In genomic region chr21:25366116-25366515, GRCh38 we compare ENCODE assay signal across 23 cellular contexts.
"Had no signal": no experiment of that assay in that cellular context is flagged by ENCODE, and none has a peak within 500 bp of the region (broad histone marks: within the 10 kb centered on the region; RNA-seq: fewer than 3 reads in every experiment).

No MANE protein-coding gene starts in this region.

- DNase-seq: hypothalamus; immature natural killer cell; kidney; left ventricle myocardium inferior; midbrain; mucosa of descending colon; naive thymus-derived CD4-positive, alpha-beta T cell; pancreas; posterior cingulate gyrus; psoas muscle; right lobe of liver; stimulated activated CD4-positive, alpha-beta T cell treated with anti-CD3 and anti-CD28 coated beads, Interleukin-1b, Interleukin-23, amount 100 ng/mL, for 48 hours; stimulated activated CD4-positive, alpha-beta T cell treated with anti-CD3 and anti-CD28 coated beads, Interleukin-2, amount 100 ng/mL, for 48 hours; stimulated activated CD4-positive, alpha-beta T cell treated with anti-CD3 and anti-CD28 coated beads, Interleukin-4, amount 100 ng/mL, for 4 hours; stimulated activated CD8-positive, alpha-beta memory T cell treated with anti-CD3 and anti-CD28 coated beads, Interleukin-4, amount 100 ng/mL, for 48 hours; stimulated activated naive CD4-positive, alpha-beta T cell treated with Interleukin-2 at 50 U/mL for 16 hours; stimulated activated naive CD8-positive, alpha-beta T cell treated with anti-CD3 and anti-CD28 coated beads, Interleukin-15, amount 100 ng/mL, for 72 hours; substantia nigra; uterus had no signal

- H3K4me2 ChIP-seq: smooth muscle cell had no signal

- H3K27ac ChIP-seq: left ventricle myocardium inferior, pancreas, psoas muscle, right lobe of liver, tibial nerve, uterus had no signal

- H3K9me3 ChIP-seq: left ventricle myocardium inferior, mucosa of descending colon, pancreas, right lobe of liver, tibial nerve, uterus had no signal

- H3K36me3 ChIP-seq: left ventricle myocardium inferior, pancreas, right lobe of liver, tibial nerve, uterus had no signal

- H3K4me3 ChIP-seq: left ventricle myocardium inferior, mucosa of descending colon, pancreas, psoas muscle, right lobe of liver, smooth muscle cell, tibial nerve, uterus had no signal

- H3K4me1 ChIP-seq: left ventricle myocardium inferior, pancreas, psoas muscle, right lobe of liver, tibial nerve, uterus had no signal

- ATAC-seq: mucosa of descending colon; naive thymus-derived CD4-positive, alpha-beta T cell; natural killer cell treated with Interleukin-12 subunit alpha and Interleukin-12 subunit beta and Interleukin-15 and Interleukin-18, amount 100 ng/mL, for 72 hours; pancreas; psoas muscle; right lobe of liver; stimulated activated memory B cell treated with anti-CD40 and anti-IgM and Interleukin-4, amounts not matched to agents 10 μg/mL and 1 μg/mL and 100 μg/mL, for 72 hours; stimulated activated naive CD8-positive, alpha-beta T cell treated with anti-CD3 and anti-CD28 coated beads, Interleukin-15, amount 100 ng/mL, for 72 hours had no signal

- H3K27me3 ChIP-seq: right lobe of liver, tibial nerve, uterus had no signal
